In the genomic region with DNA sequence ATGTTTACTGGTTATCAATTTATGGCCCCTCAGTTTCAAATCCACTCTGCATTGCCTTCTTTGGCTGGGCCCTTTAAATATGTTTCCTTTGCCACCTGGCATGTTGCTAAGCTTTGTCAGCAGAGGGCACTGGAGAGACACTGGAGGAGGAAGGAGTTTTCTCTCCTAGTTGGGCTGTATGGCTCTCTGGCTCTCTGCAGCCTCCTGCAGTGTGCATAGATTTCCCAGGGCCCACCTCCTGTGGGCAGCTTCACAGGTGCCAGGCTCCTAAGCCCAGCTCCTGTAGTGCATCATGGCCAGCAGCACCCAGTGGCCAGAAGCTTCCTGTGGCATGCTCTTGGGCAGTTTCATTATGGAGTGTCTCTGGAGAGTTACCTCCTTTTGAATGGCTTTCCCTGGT, we compare ENCODE assay signal across 8 cellular contexts. TPM values are rescaled to one million over a fixed set of nuclear protein-coding genes. Genes with fewer than 3 reads are reported as not detected.
A peak's percentile ranks its signal among the peaks of the same experiment; 100 is the strongest.
DNase-seq lines count a peak whose midpoint lies in the region; ATAC-seq and TF ChIP-seq lines count a peak whose summit lies in the region.

No MANE protein-coding gene starts in this region.

- TF ChIP-seq CTCF in MCF 10A (IDR thresholded peaks at IDR 0.05; ENCODE audit: unreplicated experiment) (peak; percentile 63), breast epithelium (IDR thresholded peaks at IDR 0.05) (no peak), Panc1 (IDR thresholded peaks at IDR 0.05) (peak; percentile 80), astrocyte of the spinal cord (IDR thresholded peaks at IDR 0.05; ENCODE audit: low read depth, low read length) (peak; percentile 83), thyroid gland (IDR thresholded peaks at IDR 0.05) (peak in 4 of 6 experiments; percentile 12 to 50 (median 22))

- H3K9me3 ChIP-seq in breast epithelium, result no peaks in the 10 kb centered on the region
- no peaks in the 10 kb centered on the region for H3K9me3 ChIP-seq in MG63
- no peaks in the 10 kb centered on the region for H3K9me3 ChIP-seq in Panc1 (ENCODE audit: control insufficient read depth, insufficient read depth, low read depth, low read length)
- H3K9me3 ChIP-seq in thyroid gland, result no peaks in the 10 kb centered on the region

- peak; percentile 65 for ATAC-seq in Panc1

- POLR2A ChIA-PET in MCF 10A (lab: Yijun Ruan, JAX), result interaction anchor here (1.0 to 2.4 kb wide), 3 partner anchors 707 to 797 kb away, joined by 3 to 9 read pairs (median 3); a partner anchor contains a TSS
- POLR2A ChIA-PET in Panc1 (lab: Charles Lee), result no interaction called here

- H3K4me3 ChIP-seq in breast epithelium (no peak overlapping the region), H7 (ENCODE audit: insufficient read depth, low read depth, low read length) (no peak overlapping the region), MG63 (no peak overlapping the region), Panc1 (ENCODE audit: low read depth in 2 of 2, low read length in 2 of 2) (no peak overlapping the region), astrocyte of the spinal cord (ENCODE audit: low read depth, low read length) (no peak overlapping the region), thyroid gland (replicated peaks in 1 of 3) (no peak overlapping the region)

- H3K36me3 Mint-ChIP-seq in MCF 10A (ENCODE audit: insufficient read depth, unreplicated experiment), result no peaks in the 10 kb centered on the region

- no peak overlapping the region for H3K27ac ChIP-seq in breast epithelium
- H3K27ac ChIP-seq in Panc1 (ENCODE audit: low read length), result no peak overlapping the region
- H3K27ac ChIP-seq in thyroid gland, result no peak overlapping the region

- in situ Hi-C loops in Panc1 (cut with HindIII; ENCODE audit: low pct_unique_long_range_greater_than_20kb, low sequenced_read_pairs) (no loop called here), astrocyte of the spinal cord (cut with HindIII; ENCODE audit: low sequenced_read_pairs) (no loop called here)

- peaks cover 16% of the 10 kb centered on the region for H3K4me1 Mint-ChIP-seq in MCF 10A (ENCODE audit: insufficient read depth, unreplicated experiment)

- no peaks in the 10 kb centered on the region for H3K27me3 ChIP-seq in breast epithelium
- H3K27me3 ChIP-seq in H7 (ENCODE audit: control insufficient read depth, insufficient read depth, low read length), result no peaks in the 10 kb centered on the region; the same call in 1 of the 2 replicates
- H3K27me3 ChIP-seq in MG63, result peaks cover 6% of the 10 kb centered on the region; the same call in 1 of the 2 replicates
- H3K27me3 ChIP-seq in Panc1 (ENCODE audit: control insufficient read depth, insufficient read depth, low read length), result no peaks in the 10 kb centered on the region
- H3K27me3 ChIP-seq in thyroid gland, result no peaks in the 10 kb centered on the region

- no peaks in the 10 kb centered on the region for H3K4me1 ChIP-seq in breast epithelium
- H3K4me1 ChIP-seq in Panc1 (ENCODE audit: control insufficient read depth, insufficient read depth, low read length), result no peaks in the 10 kb centered on the region
- no peaks in the 10 kb centered on the region for H3K4me1 ChIP-seq in thyroid gland

- H3K9me3 Mint-ChIP-seq in MCF 10A (ENCODE audit: unreplicated experiment), result no peaks in the 10 kb centered on the region

- CTCF ChIA-PET in MCF 10A (lab: Yijun Ruan, JAX) (interaction anchor here (0.5 to 6.5 kb wide), 85 partner anchors 9 to 1415 kb away, joined by 3 to 129 read pairs (median 4); no protein-coding TSS in a partner anchor), Panc1 (lab: Charles Lee) (interaction anchor here (0.7 to 2.2 kb wide), 3 partner anchors 187 to 711 kb away, joined by 5 to 23 read pairs (median 6); no protein-coding TSS in a partner anchor)

- H3K36me3 ChIP-seq in breast epithelium (no peaks in the 10 kb centered on the region), H7 (replicated peaks; ENCODE audit: control insufficient read depth, insufficient read depth, low read length) (no peaks in the 10 kb centered on the region), MG63 (no peaks in the 10 kb centered on the region), Panc1 (ENCODE audit: control insufficient read depth, insufficient read depth, low read length) (no peaks in the 10 kb centered on the region), thyroid gland (no peaks in the 10 kb centered on the region)

- TF ChIP-seq POLR2A in breast epithelium (IDR thresholded peaks at IDR 0.05) (no peak), thyroid gland (IDR thresholded peaks at IDR 0.05) (no peak)

- H3K27me3 Mint-ChIP-seq in MCF 10A (ENCODE audit: insufficient read depth, unreplicated experiment), result peaks cover 14% of the 10 kb centered on the region

- DNase-seq in MCF 10A (ENCODE audit: unreplicated experiment), result peak; percentile 71
- no peak for DNase-seq in breast epithelium (ENCODE audit: low spot score in 2 of 2)
- DNase-seq in H7, result peak; percentile 55
- DNase-seq in MG63, result peak; percentile 41
- DNase-seq in Panc1 (ENCODE audit: low read depth, low spot score), result no peak
- DNase-seq in astrocyte of the spinal cord (ENCODE audit: low read depth, low spot score), result peak; percentile 50
- peak; percentile 72 for DNase-seq in kidney tubule cell (ENCODE audit: low spot score)
- DNase-seq in thyroid gland, result peak in 1 of 2 donors; percentile 32

- intact Hi-C loops in MCF 10A (cut with micrococcal nuclease) (loop anchor here (5.0 kb wide), 2 partner anchors 111 to 786 kb away; a partner anchor contains a TSS), breast epithelium (cut with DNase I; ENCODE audit: low total_unique reads) (loop anchor here (2.0 kb wide), 1 partner anchor 32 kb away; no protein-coding TSS in a partner anchor), Panc1 (cut with micrococcal nuclease; ENCODE audit: unreplicated experiment) (loop anchor here (1.0 to 5.0 kb wide), 3 partner anchors 96 to 710 kb away; no protein-coding TSS in a partner anchor), thyroid gland (cut with DNase I) (no loop called here)

- H3K4me3 Mint-ChIP-seq in MCF 10A (ENCODE audit: unreplicated experiment), result no peak overlapping the region

- H3K27ac Mint-ChIP-seq in MCF 10A (ENCODE audit: low read depth, unreplicated experiment), result no peak overlapping the region

- BruUV-seq in MCF 10A (replicated peaks; lab: Mats Ljungman, UMichigan) (no TSS peak), Panc1 (replicated peaks; lab: Mats Ljungman, UMichigan) (no TSS peak)

RNA-seq across cellular contexts. Expression of a gene that starts 23.3 kb away (rescaled TPM):
- total RNA-seq in MCF 10A (2022), result 0.49 and 0.56 TPM in 2 replicates
- total RNA-seq in breast epithelium, result under 1 TPM; 0.16 to 0.33 (median 0.29) TPM
- 1.6 and 3.1 TPM in 2 replicates for total RNA-seq in H7 (2014; rRNA removed; shearing (Covaris generic))
- total RNA-seq in MG63 (2014; rRNA removed; shearing (Covaris generic); ENCODE audit: low replicate concordance), result 0.69 and 0.82 TPM in 2 replicates
- total RNA-seq in Panc1 (2021; ENCODE audit: unreplicated experiment), result 0.82 TPM
- 0.33 TPM for polyA plus RNA-seq in Panc1 (2012; ENCODE audit: insufficient read length)
- 1 to 10 TPM; 1.0 to 4.2 (median 1.6) TPM for total RNA-seq in thyroid gland

Comparison
In these comparisons a context has a peak if more than half of its experiments do, and no peak if none do; other contexts are left out.
1. DNase-seq: peak in MCF 10A (single experiment), H7 (single experiment), MG63 (single experiment), astrocyte of the spinal cord (single experiment) and kidney tubule cell (single experiment); none in breast epithelium (0 of 2) and Panc1 (single experiment).
2. CTCF ChIP-seq: peak in MCF 10A (single experiment), Panc1 (single experiment), astrocyte of the spinal cord (single experiment) and thyroid gland (4 of 6); none in breast epithelium (0 of 3).